ENCODE assay signal across 19 cellular contexts in the genomic region with DNA sequence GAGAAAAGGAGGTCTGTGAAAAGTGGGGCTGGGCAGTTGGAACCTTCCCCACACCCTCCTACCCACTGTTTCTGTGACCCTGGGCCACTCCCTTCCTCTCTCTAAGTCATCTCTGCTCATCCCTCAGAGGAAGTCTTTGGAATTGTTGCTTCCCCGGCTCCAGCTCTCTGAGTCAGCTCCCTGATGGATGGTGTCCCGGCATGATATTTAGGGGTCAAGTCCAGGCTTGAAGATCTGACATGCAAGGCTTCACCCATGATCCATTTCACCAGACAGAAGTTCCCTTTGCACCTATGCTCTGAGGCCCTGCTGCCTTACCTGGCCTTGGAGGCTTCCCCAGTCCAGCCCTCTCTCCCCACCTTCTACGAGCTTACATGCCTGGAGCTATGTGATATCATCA. TPM values are rescaled to one million over a fixed set of nuclear protein-coding genes. Genes with fewer than 3 reads are reported as not detected.
DNase-seq lines count a peak whose midpoint lies in the region; ATAC-seq and TF ChIP-seq lines count a peak whose summit lies in the region.
"Had no signal": no experiment of that assay in that cellular context is flagged by ENCODE, and none has a peak within 500 bp of the region (broad histone marks: within the 10 kb centered on the region; RNA-seq: fewer than 3 reads in every experiment).

No MANE protein-coding gene starts in this region.

- no peaks in the 10 kb centered on the region; a peak in 1 of 4 replicates for H3K4me1 ChIP-seq in SK-N-SH (ENCODE audit: control insufficient read depth in 1 of 2, insufficient read depth in 2 of 2, low read depth in 1 of 2, low read length in 1 of 2)
- peaks cover 18% of the 10 kb centered on the region for H3K4me1 ChIP-seq in mammary epithelial cell (ENCODE audit: insufficient read depth, low read length)
- H3K4me1 ChIP-seq in foreskin keratinocyte, result peaks cover 14% of the 10 kb centered on the region

- CTCF ChIA-PET in SK-N-SH (lab: Yijun Ruan, JAX) (interaction anchor here (1.3 kb wide), 2 partner anchors 14 to 45 kb away, joined by 3 to 5 read pairs; a partner anchor contains a TSS), mammary epithelial cell (lab: Charles Lee; ENCODE audit: low non-redundant PET) (interaction anchor here (0.6 kb wide), 1 partner anchor 20 kb away, joined by 12 read pairs; no protein-coding TSS in a partner anchor)

- H4K20me1 ChIP-seq in SK-N-SH (ENCODE audit: insufficient read depth) (no peaks in the 10 kb centered on the region), mammary epithelial cell (ENCODE audit: insufficient read depth, low read length) (no peaks in the 10 kb centered on the region)

- TF ChIP-seq CTCF in SK-N-SH (IDR thresholded peaks at IDR 0.05) (no peak), mammary epithelial cell (conservative IDR thresholded peaks at IDR 0.05 in 1 of 2, IDR thresholded peaks at IDR 0.05 in 1 of 2; ENCODE audit: extremely low read depth in 1 of 2, insufficient read depth in 1 of 2, low read depth in 1 of 2, low read length in 2 of 2) (no peak), foreskin keratinocyte (conservative IDR thresholded peaks at IDR 0.05) (no peak), omental fat pad (IDR thresholded peaks at IDR 0.05) (no peak)

- H3K27me3 ChIP-seq in SK-N-SH (ENCODE audit: insufficient read depth) (peaks cover 40% of the 10 kb centered on the region), mammary epithelial cell (ENCODE audit: insufficient read depth, low read length) (no peaks in the 10 kb centered on the region), foreskin keratinocyte (peaks cover 10% of the 10 kb centered on the region)

- ATAC-seq in SK-N-SH treated with all-trans-retinoic acid at 6 μM for 48 hours (no peak), foreskin keratinocyte (peak; percentile 81), GM18517 (IDR thresholded peaks at IDR 0.05; ENCODE audit: unreplicated experiment) (no peak), omental fat pad (ENCODE audit: low FRiP score) (no peak)
- ATAC-seq: K562, PC-3 had no signal

- no peaks in the 10 kb centered on the region for H3K9me2 ChIP-seq in SK-N-SH

- no peak for TF ChIP-seq RAD21 in SK-N-SH (IDR thresholded peaks at IDR 0.05; ENCODE audit: low read length)

- H3K9ac ChIP-seq in SK-N-SH (no peak overlapping the region), mammary epithelial cell (ENCODE audit: insufficient read depth, low read length) (no peak overlapping the region)

- BruUV-seq in mammary epithelial cell (replicated peaks; lab: Mats Ljungman, UMichigan), result no TSS peak

- no peak overlapping the region for H2AFZ ChIP-seq in SK-N-SH (ENCODE audit: low read depth)
- H2AFZ ChIP-seq in mammary epithelial cell (ENCODE audit: low read depth, low read length), result peak overlapping the region; percentile 76

- H3K36me3 ChIP-seq in SK-N-SH (replicated peaks in 1 of 2; ENCODE audit: control insufficient read depth in 1 of 2, insufficient read depth in 2 of 2, low read length in 1 of 2) (no peaks in the 10 kb centered on the region), mammary epithelial cell (ENCODE audit: insufficient read depth, low read length) (no peaks in the 10 kb centered on the region)

- H3K9me3 ChIP-seq in SK-N-SH, result no peaks in the 10 kb centered on the region
- H3K9me3 ChIP-seq in mammary epithelial cell (replicated peaks; ENCODE audit: insufficient read depth, low read length), result no peaks in the 10 kb centered on the region

- intact Hi-C loops in mammary epithelial cell (cut with micrococcal nuclease), result no loop called here

- no peak overlapping the region for H3K27ac ChIP-seq in SK-N-SH (ENCODE audit: low read depth in 2 of 2, low read length in 1 of 2)
- H3K27ac ChIP-seq in mammary epithelial cell (ENCODE audit: insufficient read depth, low read depth, low read length), result peak overlapping the region; percentile 35
- H3K27ac ChIP-seq in foreskin keratinocyte, result peak overlapping the region; percentile 91
- H3K27ac ChIP-seq: 22Rv1, HL-60 had no signal

- POLR2A ChIA-PET in SK-N-SH (lab: Yijun Ruan, JAX), result no interaction called here

- no peak overlapping the region for H3K4me2 ChIP-seq in SK-N-SH
- H3K4me2 ChIP-seq in mammary epithelial cell (ENCODE audit: insufficient read depth, low read depth, low read length), result peak overlapping the region; percentile 18

- TF ChIP-seq EP300 in SK-N-SH (IDR thresholded peaks at IDR 0.05; ENCODE audit: borderline replicate concordance in 1 of 2, low read depth in 1 of 2, low read length in 1 of 2), result no peak

- no peaks in the 10 kb centered on the region for H3F3A ChIP-seq in SK-N-SH (replicated peaks; ENCODE audit: insufficient read depth)

- DNase-seq in SK-N-SH, result peak; percentile 9
- peak; percentile 92 for DNase-seq in mammary epithelial cell
- peak; percentile 88 to 95 for DNase-seq in foreskin keratinocyte
- DNase-seq in omental fat pad (ENCODE audit: low spot score), result no peak
- DNase-seq in Kasumi-1 (lab: John Stamatoyannopoulos, UW), result no peak
- no peak for DNase-seq in NCI-H1105 treated with DMSO at 0.1 percent for 48 hours (lab: John Stamatoyannopoulos, UW)
- DNase-seq: C1 segment of cervical spinal cord, DMS 273 treated with DMSO at 0.1 percent for 48 hours, NCI-H2081 treated with DMSO at 0.1 percent for 48 hours, NCI-H510A treated with DMSO at 0.1 percent for 48 hours, NCI-H82, PC-3 had no signal

- WGBS in SK-N-SH (ENCODE audit: low lambda C conversion rate), result 32% methylated on average over 3 of the region's 3 CpGs
- 0% methylated on average over 3 of the region's 3 CpGs for WGBS in mammary epithelial cell (ENCODE audit: low coverage, missing lambda C conversion rate)

- no peak overlapping the region for H3K4me3 ChIP-seq in SK-N-SH (ENCODE audit: low read depth in 2 of 2, low read length in 1 of 2)
- H3K4me3 ChIP-seq in mammary epithelial cell (replicated peaks in 1 of 3; ENCODE audit: insufficient read depth in 1 of 3, low read depth in 2 of 3, low read length in 3 of 3), result no peak overlapping the region
- H3K4me3 ChIP-seq: K562 had no signal

- dilution Hi-C loops in mammary epithelial cell (cut with HindIII; ENCODE audit: low sequenced_read_pairs), result loop anchor here (5.0 to 25.0 kb wide), 6 partner anchors 75 to 243 kb away; a partner anchor contains a TSS

- in situ Hi-C loops in mammary epithelial cell (cut with MboI; ENCODE audit: low sequenced_read_pairs in 2 of 2), result no loop called here

- no peaks in the 10 kb centered on the region for H3K79me2 ChIP-seq in SK-N-SH (ENCODE audit: insufficient read depth)
- H3K79me2 ChIP-seq in mammary epithelial cell (ENCODE audit: insufficient read depth, low read length), result no peaks in the 10 kb centered on the region

TF ChIP-seq in SK-N-SH, 30 proteins besides CTCF, POLR2A, EP300 and RAD21 (continues in another document):
- TF ChIP-seq RCOR1 (IDR thresholded peaks at IDR 0.05; ENCODE audit: low read length) (no peak), TEAD4 (IDR thresholded peaks at IDR 0.05; ENCODE audit: borderline replicate concordance, insufficient read depth) (no peak), MXI1 (IDR thresholded peaks at IDR 0.05; ENCODE audit: low read depth, low read length) (no peak)

TF ChIP-seq in SK-N-SH treated with all-trans-retinoic acid at 6 μM for 48 hours, 23 proteins besides CTCF, POLR2A, EP300 and RAD21 (continues in another document):
- TF ChIP-seq, protein P1, sequence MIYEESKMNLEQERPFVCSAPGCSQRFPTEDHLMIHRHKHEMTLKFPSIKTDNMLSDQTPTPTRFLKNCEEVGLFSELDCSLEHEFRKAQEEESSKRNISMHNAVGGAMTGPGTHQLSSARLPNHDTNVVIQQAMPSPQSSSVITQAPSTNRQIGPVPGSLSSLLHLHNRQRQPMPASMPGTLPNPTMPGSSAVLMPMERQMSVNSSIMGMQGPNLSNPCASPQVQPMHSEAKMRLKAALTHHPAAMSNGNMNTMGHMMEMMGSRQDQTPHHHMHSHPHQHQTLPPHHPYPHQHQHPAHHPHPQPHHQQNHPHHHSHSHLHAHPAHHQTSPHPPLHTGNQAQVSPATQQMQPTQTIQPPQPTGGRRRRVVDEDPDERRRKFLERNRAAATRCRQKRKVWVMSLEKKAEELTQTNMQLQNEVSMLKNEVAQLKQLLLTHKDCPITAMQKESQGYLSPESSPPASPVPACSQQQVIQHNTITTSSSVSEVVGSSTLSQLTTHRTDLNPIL (CRISPR knock-in tag; IDR thresholded peaks at IDR 0.05; ENCODE audit: low read depth), result no peak
- TF ChIP-seq GLIS3 (CRISPR knock-in tag; IDR thresholded peaks at IDR 0.05) (no peak), ARNTL (CRISPR knock-in tag; IDR thresholded peaks at IDR 0.05; ENCODE audit: borderline replicate concordance, low read depth) (no peak), SNAI2 (CRISPR knock-in tag; IDR thresholded peaks at IDR 0.05) (no peak)

RNA-seq across cellular contexts. Expression of a gene that starts 13.3 kb away (rescaled TPM):
- 0.02 TPM in 1 of 2 replicates, not detected in the other for polyA plus RNA-seq in SK-N-SH (2012; rRNA removed)
- polyA plus RNA-seq in SK-N-SH (2012; cell fraction: cytosol; rRNA removed), result not detected in 2 replicates
- polyA plus RNA-seq in SK-N-SH (2012; cell fraction: nucleus; rRNA removed), result not detected in 2 replicates
- under 1 TPM in 1 of 2 donors, not detected in 1; 0.35 TPM for total RNA-seq in mammary epithelial cell
- polyA plus RNA-seq in mammary epithelial cell, result 0.23 TPM
- 0.52 TPM for polyA minus RNA-seq in mammary epithelial cell
- total RNA-seq in foreskin keratinocyte, result 0.27 and 0.60 TPM in 2 replicates
- 0.37 and 0.41 TPM in 2 replicates for polyA plus RNA-seq in foreskin keratinocyte
- total RNA-seq in omental fat pad, result 1 to 10 TPM; 1.4 to 4.1 (median 2.7) TPM
- total RNA-seq: PC-3, SK-MEL-5 had no signal
- polyA plus RNA-seq: AG04450 had no signal

RNA-seq across cellular contexts. Expression of a gene that starts 19.2 kb away (rescaled TPM):
- polyA plus RNA-seq in SK-N-SH (2012; rRNA removed) (9.8 and 16.3 TPM in 2 replicates), mammary epithelial cell (21.5 TPM), foreskin keratinocyte (18.5 and 20.8 TPM in 2 replicates)
- polyA plus RNA-seq in SK-N-SH (2012; cell fraction: cytosol; rRNA removed), result 18.2 and 22.7 TPM in 2 replicates
- polyA plus RNA-seq in SK-N-SH (2012; cell fraction: nucleus; rRNA removed), result 31.0 and 42.9 TPM in 2 replicates
- total RNA-seq in mammary epithelial cell (10 to 100 TPM; 13.3 to 48.9 TPM), foreskin keratinocyte (16.6 and 17.5 TPM in 2 replicates), omental fat pad (10 to 100 TPM; 10.6 to 14.8 (median 12.0) TPM)
- polyA minus RNA-seq in mammary epithelial cell, result 150 TPM

RNA-seq across cellular contexts. Expression of a gene that starts 53.3 kb away (rescaled TPM):
- 3.0 and 3.7 TPM in 2 replicates for polyA plus RNA-seq in SK-N-SH (2012; rRNA removed)
- polyA plus RNA-seq in SK-N-SH (2012; cell fraction: cytosol; rRNA removed), result 1.9 and 2.2 TPM in 2 replicates
- polyA plus RNA-seq in SK-N-SH (2012; cell fraction: nucleus; rRNA removed), result 3.5 and 5.6 TPM in 2 replicates
- total RNA-seq in mammary epithelial cell, result 10 to 100 TPM in 1 of 2 donors, 1 to 10 TPM in 1; 7.8 to 14.4 TPM
- 7.3 TPM for polyA plus RNA-seq in mammary epithelial cell
- polyA minus RNA-seq in mammary epithelial cell, result 14.7 TPM
- total RNA-seq in foreskin keratinocyte, result 5.7 and 6.6 TPM in 2 replicates
- 7.4 and 8.8 TPM in 2 replicates for polyA plus RNA-seq in foreskin keratinocyte
- 10 to 100 TPM in 1 of 4 donors, 1 to 10 TPM in 3; 6.4 to 13.1 (median 8.2) TPM for total RNA-seq in omental fat pad

RNA-seq across cellular contexts. Expression of a gene that starts 53.9 kb away (rescaled TPM):
- polyA plus RNA-seq in SK-N-SH (2012; rRNA removed), result 53.0 and 59.0 TPM in 2 replicates
- polyA plus RNA-seq in SK-N-SH (2012; cell fraction: cytosol; rRNA removed), result 34.4 and 43.2 TPM in 2 replicates
- polyA plus RNA-seq in SK-N-SH (2012; cell fraction: nucleus; rRNA removed), result 25.3 and 26.7 TPM in 2 replicates
- total RNA-seq in mammary epithelial cell, result 1 to 10 TPM; 7.0 to 9.7 TPM
- polyA plus RNA-seq in mammary epithelial cell, result 14.2 TPM
- polyA minus RNA-seq in mammary epithelial cell, result 3.2 TPM
- 3.8 and 4.6 TPM in 2 replicates for total RNA-seq in foreskin keratinocyte
- polyA plus RNA-seq in foreskin keratinocyte, result 6.9 and 7.8 TPM in 2 replicates
- 10 to 100 TPM; 20.8 to 30.4 (median 23.8) TPM for total RNA-seq in omental fat pad

Comparison
In these comparisons a context has a peak if more than half of its experiments do, and no peak if none do; other contexts are left out.
1. DNase-seq: peak in SK-N-SH (single experiment), mammary epithelial cell (single experiment) and foreskin keratinocyte (2 of 2); none in omental fat pad (single experiment), Kasumi-1 (0 of 2) and NCI-H1105 treated with DMSO at 0.1 percent for 48 hours (single experiment).
2. H3K27ac ChIP-seq: peak in mammary epithelial cell (single experiment) and foreskin keratinocyte (single experiment); none in SK-N-SH (0 of 2).